In genomic region chr3:149375164-149375823, GRCh38 we compare ENCODE assay signal across 12 cellular contexts. TPM values are rescaled to one million over a fixed set of nuclear protein-coding genes. Genes with fewer than 3 reads are reported as not detected.
DNase-seq lines count a peak whose midpoint lies in the region; ATAC-seq and TF ChIP-seq lines count a peak whose summit lies in the region.
"Had no signal": no experiment of that assay in that cellular context is flagged by ENCODE, and none has a peak within 500 bp of the region (broad histone marks: within the 10 kb centered on the region; RNA-seq: fewer than 3 reads in every experiment).

No MANE protein-coding gene starts in this region.

- H3K4me3 ChIP-seq in right cardiac atrium (ENCODE audit: low read length): peak overlapping the region; percentile 30

- WGBS in right cardiac atrium: 70% methylated on average over 4 of the region's 4 CpGs

- TF ChIP-seq CTCF in osteocyte (IDR thresholded peaks at IDR 0.05): no peak

- peaks cover 24% of the 10 kb centered on the region for H3K36me3 Mint-ChIP-seq in osteocyte (ENCODE audit: unreplicated experiment)
- H3K36me3 Mint-ChIP-seq in activated T-cell treated with anti-CD3 and anti-CD28 coated beads, Interleukin-2, amount 50 U/mL, for 24 hours (ENCODE audit: low read depth): no peaks in the 10 kb centered on the region
- H3K36me3 Mint-ChIP-seq: immature natural killer cell had no signal

- H3K27ac ChIP-seq in right cardiac atrium (ENCODE audit: low read length) (peak overlapping the region; percentile 84), epithelial cell of prostate (peak overlapping the region; percentile 91)

- peak overlapping the region; percentile 50 for H3K27ac Mint-ChIP-seq in osteocyte (ENCODE audit: unreplicated experiment)
- H3K27ac Mint-ChIP-seq in activated T-cell treated with anti-CD3 and anti-CD28 coated beads, Interleukin-2, amount 50 U/mL, for 24 hours: no peak overlapping the region
- H3K27ac Mint-ChIP-seq: immature natural killer cell, progenitor cell of endocrine pancreas had no signal

- peak in 1 of 3 donors; percentile 53 for DNase-seq in right cardiac atrium
- no peak for DNase-seq in left ventricle myocardium superior
- DNase-seq in epithelial cell of prostate (ENCODE audit: low read depth, low spot score): no peak
- DNase-seq in osteocyte (ENCODE audit: extremely low spot score, unreplicated experiment): no peak
- DNase-seq in activated CD4-positive, alpha-beta T cell treated with anti-CD3 and anti-CD28 coated beads, Interleukin-2, amount 50 U/mL, for 1 hour: no peak
- DNase-seq in cerebellar nuclear complex (lab: John Stamatoyannopoulos, UW): no peak
- no peak for DNase-seq in activated T-cell treated with anti-CD3 and anti-CD28 coated beads, Interleukin-2, amount 50 U/mL, for 24 hours
- DNase-seq: activated CD4-positive, CD25-positive, alpha-beta regulatory T cell; activated naive CD4-positive, alpha-beta T cell treated with Interleukin-2 at 50 U/mL for 16 hours; immature natural killer cell had no signal

- peak overlapping the region; percentile 68 for H3K4me3 Mint-ChIP-seq in osteocyte (ENCODE audit: unreplicated experiment)
- no peak overlapping the region for H3K4me3 Mint-ChIP-seq in activated T-cell treated with anti-CD3 and anti-CD28 coated beads, Interleukin-2, amount 50 U/mL, for 24 hours
- H3K4me3 Mint-ChIP-seq: immature natural killer cell had no signal

- H3K4me1 Mint-ChIP-seq in osteocyte (ENCODE audit: unreplicated experiment): peaks cover 68% of the 10 kb centered on the region
- peaks cover 5% of the 10 kb centered on the region for H3K4me1 Mint-ChIP-seq in activated T-cell treated with anti-CD3 and anti-CD28 coated beads, Interleukin-2, amount 50 U/mL, for 24 hours (ENCODE audit: low read depth)

- no peak for ATAC-seq in right cardiac atrium
- ATAC-seq in left ventricle myocardium superior: no peak
- ATAC-seq in HG02973 (IDR thresholded peaks at IDR 0.05; ENCODE audit: unreplicated experiment): no peak

- no peaks in the 10 kb centered on the region for H3K27me3 Mint-ChIP-seq in osteocyte (ENCODE audit: unreplicated experiment)
- peaks cover 33% of the 10 kb centered on the region for H3K27me3 Mint-ChIP-seq in activated T-cell treated with anti-CD3 and anti-CD28 coated beads, Interleukin-2, amount 50 U/mL, for 24 hours
- H3K27me3 Mint-ChIP-seq: progenitor cell of endocrine pancreas had no signal

- intact Hi-C loops in right cardiac atrium (cut with DNase I) (no loop called here), left ventricle myocardium superior (cut with micrococcal nuclease) (no loop called here)

- peaks cover 5% of the 10 kb centered on the region for H3K4me1 ChIP-seq in right cardiac atrium (ENCODE audit: control insufficient read depth, insufficient read depth, low read length)

- H3K27me3 ChIP-seq in right cardiac atrium (ENCODE audit: control insufficient read depth, insufficient read depth): no peaks in the 10 kb centered on the region

- H3K9me3 Mint-ChIP-seq in osteocyte (ENCODE audit: unreplicated experiment): no peaks in the 10 kb centered on the region
- H3K9me3 Mint-ChIP-seq in activated T-cell treated with anti-CD3 and anti-CD28 coated beads, Interleukin-2, amount 50 U/mL, for 24 hours: no peaks in the 10 kb centered on the region
- H3K9me3 Mint-ChIP-seq: immature natural killer cell had no signal

- no peaks in the 10 kb centered on the region for H3K9me3 ChIP-seq in right cardiac atrium (ENCODE audit: control insufficient read depth, low read length)

RNA-seq across cellular contexts. Expression of gene TM4SF1, which starts 2.2 kb away (rescaled TPM):
- total RNA-seq in right cardiac atrium (100 to 1,000 TPM in 1 of 4 donors, 10 to 100 TPM in 3; 70.8 to 105 (median 83.6) TPM), left ventricle myocardium superior (112 TPM), osteocyte (120 and 122 TPM in 2 replicates)
- polyA plus RNA-seq in right cardiac atrium: 130 TPM
- polyA plus RNA-seq: immature natural killer cell had no signal

RNA-seq across cellular contexts. Expression of gene TM4SF18, which starts 41.9 kb away (rescaled TPM):
- total RNA-seq in right cardiac atrium (1 to 10 TPM; 2.9 to 6.1 (median 5.2) TPM), left ventricle myocardium superior (11.6 TPM), osteocyte (2.2 and 3.7 TPM in 2 replicates)
- 4.5 TPM for polyA plus RNA-seq in right cardiac atrium
- total RNA-seq: progenitor cell of endocrine pancreas had no signal
- polyA plus RNA-seq: immature natural killer cell had no signal
